Comparison of ENCODE assay signal across 22 cellular contexts in genomic region chr15:40028853-40029252, GRCh38. TPM values are rescaled to one million over a fixed set of nuclear protein-coding genes. Genes with fewer than 3 reads are reported as not detected.
A peak's percentile ranks its signal among the peaks of the same experiment; 100 is the strongest.
DNase-seq lines count a peak whose midpoint lies in the region; ATAC-seq and TF ChIP-seq lines count a peak whose summit lies in the region.
"Had no signal": no experiment of that assay in that cellular context is flagged by ENCODE, and none has a peak within 500 bp of the region (broad histone marks: within the 10 kb centered on the region; RNA-seq: fewer than 3 reads in every experiment).

No MANE protein-coding gene starts in this region.

- H3K4me3 ChIP-seq in heart left ventricle: peak overlapping the region in 7 of 12 donors; percentile 1 to 32 (median 22)
- no peak overlapping the region for H3K4me3 ChIP-seq in dorsolateral prefrontal cortex
- no peak overlapping the region for H3K4me3 ChIP-seq in upper lobe of left lung
- H3K4me3 ChIP-seq in neuronal stem cell (ENCODE audit: low read length in 2 of 2): no peak overlapping the region
- H3K4me3 ChIP-seq: A549, adrenal gland, GM23248, mucosa of descending colon, Peyer's patch, SJCRH30 had no signal

- no peak overlapping the region for H2BK15ac ChIP-seq in neuronal stem cell (ENCODE audit: low read length)

- H3K9me3 Mint-ChIP-seq in neural crest cell: no peaks in the 10 kb centered on the region
- H3K9me3 Mint-ChIP-seq: activated CD4-positive, alpha-beta memory T cell treated with anti-CD3 and anti-CD28 coated beads, Interleukin-2, amount 10 ng/mL, durations not matched to agents 7 days and 5 days; nephron progenitor cell had no signal

- no peak for DNase-seq in heart left ventricle
- DNase-seq in Right ventricle myocardium superior: no peak
- no peak for DNase-seq in dorsolateral prefrontal cortex
- DNase-seq in neural crest cell (ENCODE audit: low read depth, low spot score): no peak
- DNase-seq in upper lobe of left lung: no peak
- DNase-seq in NCI-H1092 treated with DMSO at 0.1 percent for 48 hours (lab: John Stamatoyannopoulos, UW): no peak
- no peak for DNase-seq in neuronal stem cell (ENCODE audit: low spot score)
- DNase-seq: activated CD4-positive, alpha-beta memory T cell treated with anti-CD3 and anti-CD28 coated beads, Interleukin-2, amount 10 ng/mL, durations not matched to agents 7 days and 5 days; activated CD4-positive, CD25-positive, alpha-beta regulatory T cell treated with anti-CD3 and anti-CD28 coated beads, Interleukin-2, amount 50 U/mL, for 72 hours; adrenal gland; BE2C; cortex of kidney; GM23248; head of caudate nucleus; mucosa of descending colon; NCI-H510A; nephron progenitor cell; Peyer's patch; SJCRH30; stimulated activated CD8-positive, alpha-beta memory T cell treated with anti-CD3 and anti-CD28 coated beads, Interleukin-4, amount 100 ng/mL, for 48 hours had no signal

- no peaks in the 10 kb centered on the region for H3K27me3 ChIP-seq in heart left ventricle
- no peaks in the 10 kb centered on the region for H3K27me3 ChIP-seq in dorsolateral prefrontal cortex
- H3K27me3 ChIP-seq in upper lobe of left lung: no peaks in the 10 kb centered on the region
- no peaks in the 10 kb centered on the region for H3K27me3 ChIP-seq in neuronal stem cell (ENCODE audit: control insufficient read depth in 3 of 3, insufficient read depth in 3 of 3, low read depth in 1 of 3, low read length in 3 of 3)
- H3K27me3 ChIP-seq: adrenal gland, BE2C, Peyer's patch, SJCRH30 had no signal

- H3K36me3 ChIP-seq in heart left ventricle: peaks cover 0 to 100% (median 91%) of the 10 kb centered on the region in 9 donors
- H3K36me3 ChIP-seq in upper lobe of left lung: peaks cover 22 to 97% (median 44%) of the 10 kb centered on the region in 4 donors
- H3K36me3 ChIP-seq in neuronal stem cell (replicated peaks in 1 of 2; ENCODE audit: control insufficient read depth in 2 of 2, insufficient read depth in 2 of 2, low read length in 2 of 2): peaks cover 15 to 95% of the 10 kb centered on the region in 2 donors

- intact Hi-C loops in heart left ventricle (cut with DNase I) (no loop called here), Right ventricle myocardium superior (cut with DNase I) (no loop called here), dorsolateral prefrontal cortex (cut with DNase I) (no loop called here)

- peak overlapping the region; percentile 23 for H3K4me3 Mint-ChIP-seq in neural crest cell
- H3K4me3 Mint-ChIP-seq: activated CD4-positive, alpha-beta memory T cell treated with anti-CD3 and anti-CD28 coated beads, Interleukin-2, amount 10 ng/mL, durations not matched to agents 7 days and 5 days; nephron progenitor cell had no signal

- H4K91ac ChIP-seq in neuronal stem cell (ENCODE audit: low read depth, low read length, poor library complexity): no peak overlapping the region

- H3K4ac ChIP-seq in neuronal stem cell (ENCODE audit: low read length): no peak overlapping the region

- peaks cover 24% of the 10 kb centered on the region for H3K4me1 Mint-ChIP-seq in neural crest cell
- H3K4me1 Mint-ChIP-seq: activated CD4-positive, alpha-beta memory T cell treated with anti-CD3 and anti-CD28 coated beads, Interleukin-2, amount 10 ng/mL, durations not matched to agents 7 days and 5 days; nephron progenitor cell had no signal

- H3K18ac ChIP-seq in neuronal stem cell (ENCODE audit: low read length): no peak overlapping the region

- H3K79me1 ChIP-seq in neuronal stem cell (ENCODE audit: low read depth, low read length): no peaks in the 10 kb centered on the region

- H3K27ac ChIP-seq in heart left ventricle: peak overlapping the region; percentile 56 to 86 (median 74)
- H3K27ac ChIP-seq in dorsolateral prefrontal cortex: peak overlapping the region in 57 of 59 donors; percentile 1 to 88 (median 74)
- H3K27ac ChIP-seq in upper lobe of left lung: peak overlapping the region in 3 of 4 donors; percentile 9 to 79 (median 12)
- no peak overlapping the region for H3K27ac ChIP-seq in neuronal stem cell (replicated peaks; ENCODE audit: low read length)
- H3K27ac ChIP-seq: A549, GM23248, SJCRH30 had no signal

- H3K4me1 ChIP-seq in heart left ventricle (peaks cover 0 to 53% (median 29%) of the 10 kb centered on the region in 12 donors), upper lobe of left lung (peaks cover 0 to 10% (median 0%) of the 10 kb centered on the region in 4 donors), neuronal stem cell (ENCODE audit: control insufficient read depth in 2 of 2, insufficient read depth in 1 of 2, low read depth in 1 of 2, low read length in 2 of 2) (peaks cover 0 to 8% of the 10 kb centered on the region in 2 donors)
- H3K4me1 ChIP-seq: A549, adrenal gland, BE2C, Peyer's patch, SJCRH30 had no signal

- H2BK12ac ChIP-seq in neuronal stem cell (ENCODE audit: low read length): no peak overlapping the region

- no peak overlapping the region for H2BK120ac ChIP-seq in neuronal stem cell (ENCODE audit: low read depth, low read length)

- H3K27ac Mint-ChIP-seq in neural crest cell (ENCODE audit: unreplicated experiment): no peak overlapping the region
- H3K27ac Mint-ChIP-seq: activated CD4-positive, alpha-beta memory T cell treated with anti-CD3 and anti-CD28 coated beads, Interleukin-2, amount 10 ng/mL, durations not matched to agents 7 days and 5 days had no signal

- no peak overlapping the region for H3K9ac ChIP-seq in neuronal stem cell (ENCODE audit: low read depth, low read length, poor library complexity)
- H3K9ac ChIP-seq: GM23248 had no signal

- peak in 3 of 4 donors; percentile 26 to 71 (median 32) for ATAC-seq in heart left ventricle
- no peak for ATAC-seq in Right ventricle myocardium superior (ENCODE audit: poor library complexity)
- no peak for ATAC-seq in upper lobe of left lung (ENCODE audit: low FRiP score in 2 of 2)
- ATAC-seq in GM21515 (IDR thresholded peaks at IDR 0.05; ENCODE audit: unreplicated experiment): no peak
- ATAC-seq: A549, mucosa of descending colon had no signal

- WGBS in heart left ventricle, 4 donors: 50 to 70% (median 58%) methylated on average over 3 of the region's 3 CpGs
- 55 to 69% methylated on average over 3 of the region's 3 CpGs for WGBS in upper lobe of left lung, 2 donors
- WGBS in neuronal stem cell (ENCODE audit: extremely low coverage in 2 of 2, insufficient read length in 2 of 2, insufficient replicate concordance in 1 of 2), 2 donors: no CpG with 5 or more reads among the region's 3 CpGs

- H3K14ac ChIP-seq in neuronal stem cell (ENCODE audit: low read length): no peak overlapping the region

- no peaks in the 10 kb centered on the region for H3K27me3 Mint-ChIP-seq in neural crest cell (ENCODE audit: low read depth)
- H3K27me3 Mint-ChIP-seq: activated CD4-positive, alpha-beta memory T cell treated with anti-CD3 and anti-CD28 coated beads, Interleukin-2, amount 10 ng/mL, durations not matched to agents 7 days and 5 days had no signal

- H2AK5ac ChIP-seq in neuronal stem cell (ENCODE audit: low read depth, low read length): no peak overlapping the region

- no peak overlapping the region for H2BK5ac ChIP-seq in neuronal stem cell (ENCODE audit: low read length)

- TF ChIP-seq EP300 in upper lobe of left lung (IDR thresholded peaks at IDR 0.05): no peak

- no peak overlapping the region for H3K4me2 ChIP-seq in neuronal stem cell (ENCODE audit: insufficient read depth, low read length, poor library complexity, severe bottlenecking)
- H3K4me2 ChIP-seq: A549 had no signal

- H4K8ac ChIP-seq in neuronal stem cell (ENCODE audit: low read depth, low read length): no peak overlapping the region

- TF ChIP-seq CTCF in heart left ventricle (IDR thresholded peaks at IDR 0.05) (no peak), dorsolateral prefrontal cortex (IDR thresholded peaks at IDR 0.05 in 54 of 56, conservative IDR thresholded peaks at IDR 0.05 in 2 of 56; ENCODE audit: low read depth in 1 of 56, partially characterized antibody in 56 of 56) (no peak), neural crest cell (conservative IDR thresholded peaks at IDR 0.05) (no peak), upper lobe of left lung (IDR thresholded peaks at IDR 0.05) (no peak)

- H3K9me3 ChIP-seq in heart left ventricle: no peaks in the 10 kb centered on the region
- no peaks in the 10 kb centered on the region for H3K9me3 ChIP-seq in upper lobe of left lung
- no peaks in the 10 kb centered on the region for H3K9me3 ChIP-seq in neuronal stem cell (replicated peaks in 1 of 2; ENCODE audit: control insufficient read depth in 2 of 2, insufficient read depth in 1 of 2, low read depth in 1 of 2, low read length in 2 of 2)
- H3K9me3 ChIP-seq: A549, adrenal gland, BE2C, mucosa of descending colon, Peyer's patch, SJCRH30 had no signal

- TF ChIP-seq POLR2A in heart left ventricle (IDR thresholded peaks at IDR 0.05) (no peak), upper lobe of left lung (IDR thresholded peaks at IDR 0.05) (no peak)

- no peak overlapping the region for H3K23ac ChIP-seq in neuronal stem cell (ENCODE audit: low read depth, low read length, poor library complexity)

- peaks cover 23% of the 10 kb centered on the region for H3K36me3 Mint-ChIP-seq in neural crest cell (ENCODE audit: low read depth)

- H2AFZ ChIP-seq in neuronal stem cell (ENCODE audit: low read length): no peak overlapping the region
- H2AFZ ChIP-seq: GM23248 had no signal

RNA-seq across cellular contexts. Expression of gene SRP14, which starts 10.1 kb away (rescaled TPM):
- total RNA-seq in heart left ventricle (100 to 1,000 TPM; 189 to 446 (median 218) TPM), Right ventricle myocardium superior (196 TPM), dorsolateral prefrontal cortex (100 to 1,000 TPM; 118 to 280 (median 179) TPM), neural crest cell (229 and 234 TPM in 2 replicates), upper lobe of left lung (100 to 1,000 TPM in 5 of 6 donors, 10 to 100 TPM in 1; 55.5 to 342 (median 191) TPM)
- polyA plus RNA-seq in heart left ventricle: 100 to 1,000 TPM; 379 to 702 TPM
- polyA plus RNA-seq in neuronal stem cell (2013, experiment 1 of 2): 655 TPM
- polyA plus RNA-seq in neuronal stem cell (2013, experiment 2 of 2): 647 TPM

Comparison
In these comparisons a context has a peak if more than half of its experiments do, and no peak if none do; other contexts are left out.
1. ATAC-seq: peak in heart left ventricle (3 of 4); none in Right ventricle myocardium superior (single experiment), upper lobe of left lung (0 of 2) and GM21515 (single experiment).
2. H3K4me3 ChIP-seq: peak in heart left ventricle (7 of 12); none in dorsolateral prefrontal cortex (0 of 59), upper lobe of left lung (0 of 4) and neuronal stem cell (0 of 2).